ENCODE assay signal across 8 cellular contexts in genomic region chr12:4855121-4855924, GRCh38. TPM values are rescaled to one million over a fixed set of nuclear protein-coding genes. Genes with fewer than 3 reads are reported as not detected.
DNase-seq lines count a peak whose midpoint lies in the region; ATAC-seq and TF ChIP-seq lines count a peak whose summit lies in the region.

No MANE protein-coding gene starts in this region.

- H3K27ac ChIP-seq in upper lobe of left lung: no peak overlapping the region

- H3K9me3 ChIP-seq in upper lobe of left lung: no peaks in the 10 kb centered on the region

- peak; percentile 64 to 71 for ATAC-seq in natural killer cell treated with Interleukin-12 subunit alpha and Interleukin-12 subunit beta and Interleukin-15 and Interleukin-18, amount 100 ng/mL, for 72 hours
- peak; percentile 37 to 79 for ATAC-seq in upper lobe of left lung (ENCODE audit: low FRiP score in 2 of 2)

- TF ChIP-seq EP300 in Ishikawa (IDR thresholded peaks at IDR 0.05; ENCODE audit: borderline replicate concordance) (no peak), upper lobe of left lung (IDR thresholded peaks at IDR 0.05) (no peak)

- H3K4me1 Mint-ChIP-seq in natural killer cell treated with Interleukin-12 subunit alpha and Interleukin-12 subunit beta and Interleukin-15 and Interleukin-18, amount 100 ng/mL, for 72 hours (ENCODE audit: low read depth in 2 of 2): peaks cover 14 to 16% of the 10 kb centered on the region in 2 donors

- DNase-seq in SKM-1 treated with dmso at 0.1 percent for 144 hours (lab: John Stamatoyannopoulos, UW; ENCODE audit: unreplicated experiment) (peak; percentile 33), SKM-1 (lab: John Stamatoyannopoulos, UW; ENCODE audit: unreplicated experiment) (no peak), NOMO-1 (lab: John Stamatoyannopoulos, UW; ENCODE audit: unreplicated experiment in 2 of 2) (peak; percentile 40 to 60), activated T-cell treated with anti-CD3 and anti-CD28 coated beads for 24 hours (ENCODE audit: low read depth) (peak; percentile 30), fibroblast of mammary gland (ENCODE audit: low read depth) (peak; percentile 82), upper lobe of left lung (peak in 1 of 2 donors; percentile 28)
- no peak for DNase-seq in natural killer cell treated with Interleukin-12 subunit alpha and Interleukin-12 subunit beta and Interleukin-15 and Interleukin-18, amount 100 ng/mL, for 72 hours (ENCODE audit: low spot score)

- no peak overlapping the region for H3K4me3 Mint-ChIP-seq in natural killer cell treated with Interleukin-12 subunit alpha and Interleukin-12 subunit beta and Interleukin-15 and Interleukin-18, amount 100 ng/mL, for 72 hours

- peaks cover 0 to 4% (median 0%) of the 10 kb centered on the region in 4 donors for H3K27me3 ChIP-seq in upper lobe of left lung

- H3K27me3 Mint-ChIP-seq in natural killer cell treated with Interleukin-12 subunit alpha and Interleukin-12 subunit beta and Interleukin-15 and Interleukin-18, amount 100 ng/mL, for 72 hours: peaks cover 8% of the 10 kb centered on the region in 2 donors

- no peaks in the 10 kb centered on the region for H3K9me3 Mint-ChIP-seq in natural killer cell treated with Interleukin-12 subunit alpha and Interleukin-12 subunit beta and Interleukin-15 and Interleukin-18, amount 100 ng/mL, for 72 hours

- H3K36me3 ChIP-seq in upper lobe of left lung: no peaks in the 10 kb centered on the region

- peaks cover 11 to 16% (median 13%) of the 10 kb centered on the region in 4 donors for H3K4me1 ChIP-seq in upper lobe of left lung

- TF ChIP-seq POLR2A in upper lobe of left lung (IDR thresholded peaks at IDR 0.05): no peak

- TF ChIP-seq CTCF in fibroblast of mammary gland (conservative IDR thresholded peaks at IDR 0.05; ENCODE audit: control insufficient read depth, insufficient read depth, low read depth, low read length) (peak; percentile 80), upper lobe of left lung (IDR thresholded peaks at IDR 0.05) (peak; percentile 46 to 85 (median 69))

- WGBS in upper lobe of left lung, 2 donors: 47 to 49% methylated on average over 12 to 14 of the region's 14 CpGs

- peak; percentile 74 for TF ChIP-seq RAD21 in Ishikawa (IDR thresholded peaks at IDR 0.05; ENCODE audit: low read depth)

- no peak overlapping the region for H3K4me3 ChIP-seq in fibroblast of mammary gland (ENCODE audit: control insufficient read depth, low read depth, low read length)
- H3K4me3 ChIP-seq in upper lobe of left lung: no peak overlapping the region

- H3K27ac Mint-ChIP-seq in natural killer cell treated with Interleukin-12 subunit alpha and Interleukin-12 subunit beta and Interleukin-15 and Interleukin-18, amount 100 ng/mL, for 72 hours: no peak overlapping the region

- no peaks in the 10 kb centered on the region for H3K36me3 Mint-ChIP-seq in natural killer cell treated with Interleukin-12 subunit alpha and Interleukin-12 subunit beta and Interleukin-15 and Interleukin-18, amount 100 ng/mL, for 72 hours

TF ChIP-seq in Ishikawa, 13 proteins besides CTCF, POLR2A, EP300 and RAD21:
- no peak for TF ChIP-seq ZBTB7A (IDR thresholded peaks at IDR 0.05; ENCODE audit: low read depth)
- TF ChIP-seq MAX (IDR thresholded peaks at IDR 0.05): no peak
- TF ChIP-seq YY1 (IDR thresholded peaks at IDR 0.05; ENCODE audit: low read depth): no peak
- no peak for TF ChIP-seq EGR1 (IDR thresholded peaks at IDR 0.05)
- TF ChIP-seq CEBPB (IDR thresholded peaks at IDR 0.05): no peak
- no peak for TF ChIP-seq FOXM1 (IDR thresholded peaks at IDR 0.05; ENCODE audit: borderline replicate concordance, low read depth)
- TF ChIP-seq TEAD4 (IDR thresholded peaks at IDR 0.05): no peak
- no peak for TF ChIP-seq REST (IDR thresholded peaks at IDR 0.05; ENCODE audit: low read depth)
- no peak for TF ChIP-seq TAF1 (IDR thresholded peaks at IDR 0.05; ENCODE audit: low read depth)
- TF ChIP-seq TCF12 (IDR thresholded peaks at IDR 0.05; ENCODE audit: low read depth): no peak
- TF ChIP-seq CREB1 (IDR thresholded peaks at IDR 0.05; ENCODE audit: low read depth): no peak
- TF ChIP-seq NFIC (IDR thresholded peaks at IDR 0.05): no peak
- TF ChIP-seq USF1 (IDR thresholded peaks at IDR 0.05): no peak

RNA-seq across cellular contexts. Expression of gene KCNA1, which starts 54.4 kb away (rescaled TPM):
- not detected for total RNA-seq in natural killer cell treated with Interleukin-12 subunit alpha and Interleukin-12 subunit beta and Interleukin-15 and Interleukin-18, amount 100 ng/mL, for 72 hours
- total RNA-seq in upper lobe of left lung: 1 to 10 TPM in 1 of 6 donors, under 1 TPM in 1, not detected in 4; 0.44 to 2.5 TPM

Comparison
In these comparisons a context has a peak if more than half of its experiments do, and no peak if none do; other contexts are left out.
1. DNase-seq: peak in SKM-1 treated with dmso at 0.1 percent for 144 hours (single experiment), NOMO-1 (2 of 2), activated T-cell treated with anti-CD3 and anti-CD28 coated beads for 24 hours (single experiment) and fibroblast of mammary gland (single experiment); none in SKM-1 (single experiment) and natural killer cell treated with Interleukin-12 subunit alpha and Interleukin-12 subunit beta and Interleukin-15 and Interleukin-18, amount 100 ng/mL, for 72 hours (single experiment).